Comparison of ENCODE assay signal across 20 cellular contexts in genomic region chr10:133455611-133456031, GRCh38. TPM values are rescaled to one million over a fixed set of nuclear protein-coding genes. Genes with fewer than 3 reads are reported as not detected.
DNase-seq lines count a peak whose midpoint lies in the region; ATAC-seq lines count a peak whose summit lies in the region.
"Had no signal": no experiment of that assay in that cellular context is flagged by ENCODE, and none has a peak within 500 bp of the region (broad histone marks: within the 10 kb centered on the region; RNA-seq: fewer than 3 reads in every experiment).

No MANE protein-coding gene starts in this region.

- H3K27ac ChIP-seq in CD4-positive, alpha-beta memory T cell (ENCODE audit: low read depth, low read length), result no peak overlapping the region
- no peak overlapping the region for H3K27ac ChIP-seq in CD8-positive, alpha-beta memory T cell (ENCODE audit: low read depth, low read length)
- no peak overlapping the region for H3K27ac ChIP-seq in neuronal stem cell (replicated peaks; ENCODE audit: low read length)
- H3K27ac ChIP-seq: HL-60, SJSA1 had no signal

- no peaks in the 10 kb centered on the region for H3K27me3 Mint-ChIP-seq in CD4-positive, alpha-beta memory T cell
- no peaks in the 10 kb centered on the region for H3K27me3 Mint-ChIP-seq in CD8-positive, alpha-beta memory T cell
- H3K27me3 Mint-ChIP-seq in T-helper 17 cell, result no peaks in the 10 kb centered on the region

- peak overlapping the region in 2 of 7 donors; percentile 57 to 74 for H3K27ac Mint-ChIP-seq in CD4-positive, alpha-beta memory T cell
- H3K27ac Mint-ChIP-seq in CD8-positive, alpha-beta memory T cell, result peak overlapping the region in 5 of 8 donors; percentile 33 to 91 (median 72)
- H3K27ac Mint-ChIP-seq in T-helper 17 cell, result peak overlapping the region; percentile 47
- H3K27ac Mint-ChIP-seq: H9 had no signal

- H3K9me3 Mint-ChIP-seq in CD4-positive, alpha-beta memory T cell, result no peaks in the 10 kb centered on the region
- no peaks in the 10 kb centered on the region for H3K9me3 Mint-ChIP-seq in CD8-positive, alpha-beta memory T cell

- no peak overlapping the region for H2AK5ac ChIP-seq in neuronal stem cell (ENCODE audit: low read depth, low read length)

- H3K9me3 ChIP-seq in CD4-positive, alpha-beta memory T cell (ENCODE audit: control insufficient read depth in 1 of 2, low read length in 2 of 2), result no peaks in the 10 kb centered on the region
- no peaks in the 10 kb centered on the region for H3K9me3 ChIP-seq in CD8-positive, alpha-beta memory T cell (ENCODE audit: low read length)
- H3K9me3 ChIP-seq in T-helper 17 cell (ENCODE audit: control insufficient read depth, low read length, poor library complexity, severe bottlenecking) (no peaks in the 10 kb centered on the region), neuronal stem cell (replicated peaks in 1 of 2; ENCODE audit: control insufficient read depth in 2 of 2, insufficient read depth in 1 of 2, low read depth in 1 of 2, low read length in 2 of 2) (peaks cover 0 to 65% of the 10 kb centered on the region in 2 donors)

- no peak overlapping the region for H3K9ac ChIP-seq in neuronal stem cell (ENCODE audit: low read depth, low read length, poor library complexity)

- CTCF ChIA-PET in CD4-positive, alpha-beta memory T cell (lab: Charles Lee; ENCODE audit: partially characterized antibody), result interaction anchor here (2.1 kb wide), 1 partner anchor 17 kb away, joined by 5 read pairs; no protein-coding TSS in a partner anchor
- CTCF ChIA-PET in CD8-positive, alpha-beta memory T cell (lab: Charles Lee), result no interaction called here

- no peak overlapping the region for H3K4me2 ChIP-seq in neuronal stem cell (ENCODE audit: insufficient read depth, low read length, poor library complexity, severe bottlenecking)

- peak in 1 of 5 donors; percentile 27 for DNase-seq in CD4-positive, alpha-beta memory T cell
- no peak for DNase-seq in CD8-positive, alpha-beta memory T cell
- DNase-seq in T-helper 17 cell (no peak), neuronal stem cell (ENCODE audit: low spot score) (no peak), NCI-H146 treated with DMSO at 0.1 percent for 48 hours (lab: John Stamatoyannopoulos, UW; ENCODE audit: unreplicated experiment) (no peak), NCI-H748 treated with DMSO at 0.1 percent for 48 hours (lab: John Stamatoyannopoulos, UW) (no peak)
- DNase-seq: ACHN, AML-193, Calu3, DMS53, H9, NCI-H2029, NCI-H2171, NCI-H446, NCI-H69, RPMI8226 had no signal

- WGBS in neuronal stem cell (ENCODE audit: extremely low coverage in 2 of 2, insufficient read length in 2 of 2, insufficient replicate concordance in 1 of 2), 2 donors, result no CpG with 5 or more reads among the region's 7 CpGs

- no peak for ATAC-seq in T-helper 17 cell
- ATAC-seq in HG02840 (IDR thresholded peaks at IDR 0.05; ENCODE audit: low FRiP score, unreplicated experiment), result no peak

- H2BK120ac ChIP-seq in neuronal stem cell (ENCODE audit: low read depth, low read length), result no peak overlapping the region

- no peak overlapping the region for H2BK5ac ChIP-seq in neuronal stem cell (ENCODE audit: low read length)

- peak overlapping the region in 5 of 8 donors; percentile 5 to 54 (median 26) for H3K4me3 Mint-ChIP-seq in CD4-positive, alpha-beta memory T cell
- peak overlapping the region in 6 of 7 donors; percentile 23 to 81 (median 74) for H3K4me3 Mint-ChIP-seq in CD8-positive, alpha-beta memory T cell
- H3K4me3 Mint-ChIP-seq in T-helper 17 cell, result peak overlapping the region; percentile 80
- H3K4me3 Mint-ChIP-seq: CD14-positive monocyte, H9 had no signal

- H2AFZ ChIP-seq in neuronal stem cell (ENCODE audit: low read length), result no peak overlapping the region

- no peak overlapping the region for H4K8ac ChIP-seq in neuronal stem cell (ENCODE audit: low read depth, low read length)

- H3K18ac ChIP-seq in neuronal stem cell (ENCODE audit: low read length), result no peak overlapping the region

- H3K4ac ChIP-seq in neuronal stem cell (ENCODE audit: low read length), result no peak overlapping the region

- POLR2A ChIA-PET in CD4-positive, alpha-beta memory T cell (lab: Charles Lee; ENCODE audit: partially characterized antibody), result no interaction called here
- POLR2A ChIA-PET in CD8-positive, alpha-beta memory T cell (lab: Charles Lee), result no interaction called here

- no peak overlapping the region for H4K91ac ChIP-seq in neuronal stem cell (ENCODE audit: low read depth, low read length, poor library complexity)

- H3K14ac ChIP-seq in neuronal stem cell (ENCODE audit: low read length), result peak overlapping the region; percentile 47

- no peaks in the 10 kb centered on the region for H3K36me3 Mint-ChIP-seq in CD4-positive, alpha-beta memory T cell
- no peaks in the 10 kb centered on the region for H3K36me3 Mint-ChIP-seq in CD8-positive, alpha-beta memory T cell
- peaks cover 5% of the 10 kb centered on the region for H3K36me3 Mint-ChIP-seq in T-helper 17 cell (ENCODE audit: low read depth)
- H3K36me3 Mint-ChIP-seq: CD14-positive monocyte had no signal

- no peaks in the 10 kb centered on the region for H3K27me3 ChIP-seq in CD4-positive, alpha-beta memory T cell (ENCODE audit: insufficient read depth, low read length)
- no peaks in the 10 kb centered on the region for H3K27me3 ChIP-seq in CD8-positive, alpha-beta memory T cell (ENCODE audit: insufficient read depth, low read length, poor library complexity, severe bottlenecking)
- no peaks in the 10 kb centered on the region for H3K27me3 ChIP-seq in neuronal stem cell (ENCODE audit: control insufficient read depth in 3 of 3, insufficient read depth in 3 of 3, low read depth in 1 of 3, low read length in 3 of 3)
- H3K27me3 ChIP-seq: SJSA1 had no signal

- H2BK12ac ChIP-seq in neuronal stem cell (ENCODE audit: low read length), result no peak overlapping the region

- peaks cover 0 to 7% (median 3%) of the 10 kb centered on the region in 4 donors for H3K4me1 Mint-ChIP-seq in CD4-positive, alpha-beta memory T cell
- peaks cover 0 to 6% (median 5%) of the 10 kb centered on the region in 3 donors for H3K4me1 Mint-ChIP-seq in CD8-positive, alpha-beta memory T cell
- H3K4me1 Mint-ChIP-seq in T-helper 17 cell, result peaks cover 20% of the 10 kb centered on the region
- H3K4me1 Mint-ChIP-seq: CD14-positive monocyte, H9 had no signal

- H3K4me3 ChIP-seq in CD4-positive, alpha-beta memory T cell (ENCODE audit: low read length in 2 of 2), result no peak overlapping the region
- no peak overlapping the region for H3K4me3 ChIP-seq in CD8-positive, alpha-beta memory T cell (ENCODE audit: low read length)
- H3K4me3 ChIP-seq in neuronal stem cell (ENCODE audit: low read length in 2 of 2), result no peak overlapping the region
- H3K4me3 ChIP-seq: SJSA1 had no signal

- H2BK15ac ChIP-seq in neuronal stem cell (ENCODE audit: low read length), result no peak overlapping the region

- H3K4me1 ChIP-seq in CD4-positive, alpha-beta memory T cell (ENCODE audit: insufficient read depth, low read length), result no peaks in the 10 kb centered on the region
- H3K4me1 ChIP-seq in CD8-positive, alpha-beta memory T cell (ENCODE audit: insufficient read depth, low read length), result no peaks in the 10 kb centered on the region
- no peaks in the 10 kb centered on the region for H3K4me1 ChIP-seq in neuronal stem cell (ENCODE audit: control insufficient read depth in 2 of 2, insufficient read depth in 1 of 2, low read depth in 1 of 2, low read length in 2 of 2)
- H3K4me1 ChIP-seq: SJSA1 had no signal

- intact Hi-C loops in CD4-positive, alpha-beta memory T cell (cut with micrococcal nuclease), result no loop called here

- H3K79me1 ChIP-seq in neuronal stem cell (ENCODE audit: low read depth, low read length), result peaks cover 7% of the 10 kb centered on the region

- no peak overlapping the region for H3K23ac ChIP-seq in neuronal stem cell (ENCODE audit: low read depth, low read length, poor library complexity)

- no peaks in the 10 kb centered on the region for H3K36me3 ChIP-seq in CD4-positive, alpha-beta memory T cell (ENCODE audit: insufficient read depth, low read length)
- H3K36me3 ChIP-seq in CD8-positive, alpha-beta memory T cell (ENCODE audit: insufficient read depth, low read length), result no peaks in the 10 kb centered on the region
- H3K36me3 ChIP-seq in neuronal stem cell (replicated peaks in 1 of 2; ENCODE audit: control insufficient read depth in 2 of 2, insufficient read depth in 2 of 2, low read length in 2 of 2), result no peaks in the 10 kb centered on the region
- H3K36me3 ChIP-seq: SJSA1 had no signal

RNA-seq across cellular contexts. Expression of gene SCART1, which starts 1.9 kb away (rescaled TPM):
- total RNA-seq in CD4-positive, alpha-beta memory T cell, result 10 to 100 TPM; 10.5 to 11.2 TPM
- polyA plus RNA-seq in CD4-positive, alpha-beta memory T cell, result 1 to 10 TPM in 1 of 2 donors, under 1 TPM in 1; 0.49 to 1.2 TPM
- total RNA-seq in CD8-positive, alpha-beta memory T cell, result 1 to 10 TPM; 1.4 to 1.5 TPM
- 3.2 TPM for polyA plus RNA-seq in CD8-positive, alpha-beta memory T cell
- total RNA-seq in T-helper 17 cell, result 10 to 100 TPM; 20.6 to 38.6 TPM
- 0.56 TPM for polyA plus RNA-seq in neuronal stem cell (2013, experiment 1 of 2)
- 0.46 TPM for polyA plus RNA-seq in neuronal stem cell (2013, experiment 2 of 2)
- polyA plus RNA-seq: CD14-positive monocyte had no signal

RNA-seq across cellular contexts. Expression of gene SPRN, which starts 31.2 kb away (rescaled TPM):
- not detected for total RNA-seq in CD4-positive, alpha-beta memory T cell
- under 1 TPM; 0.14 to 0.26 TPM for polyA plus RNA-seq in CD4-positive, alpha-beta memory T cell
- total RNA-seq in CD8-positive, alpha-beta memory T cell, result not detected
- 0.43 TPM for polyA plus RNA-seq in CD8-positive, alpha-beta memory T cell
- not detected for total RNA-seq in T-helper 17 cell
- polyA plus RNA-seq in neuronal stem cell (2013, experiment 1 of 2), result 0.52 TPM
- 0.53 TPM for polyA plus RNA-seq in neuronal stem cell (2013, experiment 2 of 2)
- total RNA-seq: Calu3, SJSA1 had no signal
- polyA plus RNA-seq: CD14-positive monocyte had no signal

Comparison
In these comparisons a context has a peak if more than half of its experiments do, and no peak if none do; other contexts are left out.
1. H3K4me3 Mint-ChIP-seq: peak in every context shown above with its lines; median percentile 80 in T-helper 17 cell; 74 in CD8-positive, alpha-beta memory T cell; 26 in CD4-positive, alpha-beta memory T cell.
2. RNA of gene SCART1, which starts 1.9 kb away (total RNA-seq): 20.6 to 38.6 TPM in T-helper 17 cell and 10.5 to 11.2 TPM in CD4-positive, alpha-beta memory T cell; 1.4 to 1.5 TPM in CD8-positive, alpha-beta memory T cell; every median in the first group is over 4 times any median in the second.